ENCODE assay signal across 16 cellular contexts in the genomic region with DNA sequence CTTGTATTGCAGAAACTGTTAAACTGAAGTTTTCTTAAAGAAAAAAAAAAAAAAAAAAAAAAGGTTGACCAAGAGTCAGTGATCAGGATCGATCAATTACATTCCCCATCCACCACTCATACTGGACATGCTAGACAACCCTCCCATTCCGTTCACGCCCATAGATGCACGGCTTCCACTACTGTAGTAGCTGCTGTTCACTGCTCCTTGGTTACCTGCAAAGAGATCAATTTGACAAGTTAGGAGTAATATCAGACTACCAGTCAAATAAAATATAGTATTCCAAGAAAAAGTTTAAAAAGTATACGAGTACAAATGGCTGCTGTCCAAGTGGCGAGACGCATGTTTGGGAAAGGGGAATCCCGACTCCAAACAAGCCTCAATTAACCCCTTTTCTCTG. TPM values are rescaled to one million over a fixed set of nuclear protein-coding genes. Genes with fewer than 3 reads are reported as not detected.
A peak's percentile ranks its signal among the peaks of the same experiment; 100 is the strongest.
DNase-seq lines count a peak whose midpoint lies in the region; ATAC-seq and TF ChIP-seq lines count a peak whose summit lies in the region.
"Had no signal": no experiment of that assay in that cellular context is flagged by ENCODE, and none has a peak within 500 bp of the region (broad histone marks: within the 10 kb centered on the region; RNA-seq: fewer than 3 reads in every experiment).

No MANE protein-coding gene starts in this region.

- H3K4me1 ChIP-seq in spleen = peaks cover 33 to 95% (median 68%) of the 10 kb centered on the region in 6 donors

- H3K27me3 ChIP-seq in spleen (replicated peaks in 1 of 7) = no peaks in the 10 kb centered on the region

- DNase-seq in activated T-cell treated with anti-CD3 and anti-CD28 coated beads, Interleukin-2, amount 50 U/mL, for 72 hours = no peak
- no peak for DNase-seq in activated T-cell treated with anti-CD3 and anti-CD28 coated beads, Interleukin-2, amount 50 U/mL, for 1 hour
- no peak for DNase-seq in endothelial cell (ENCODE audit: low spot score)
- DNase-seq in spleen = peak; percentile 25
- DNase-seq in NCI-H2081 treated with DMSO at 0.1 percent for 48 hours (lab: John Stamatoyannopoulos, UW) = no peak
- no peak for DNase-seq in NCI-H2227 treated with DMSO at 0.1 percent for 48 hours (lab: John Stamatoyannopoulos, UW)
- DNase-seq in SK-N-DZ (ENCODE audit: low spot score) = no peak
- DNase-seq: ACHN; DMS79 treated with DMSO at 0.1 percent for 48 hours; HCEC 1CT; NCI-H187 treated with DMSO at 0.1 percent for 48 hours; NCI-H446 treated with DMSO at 0.1 percent for 48 hours; Right ventricle myocardium superior; stimulated activated naive CD4-positive, alpha-beta T cell treated with Interleukin-2 at 50 U/mL for 16 hours had no signal

- H3K27ac Mint-ChIP-seq in activated T-cell treated with anti-CD3 and anti-CD28 coated beads, Interleukin-2, amount 50 U/mL, for 72 hours = peak overlapping the region; percentile 74
- no peak overlapping the region for H3K27ac Mint-ChIP-seq in endothelial cell (ENCODE audit: unreplicated experiment)

- peak overlapping the region in 1 of 8 donors; percentile 28 for H3K27ac ChIP-seq in spleen

- peaks cover 87% of the 10 kb centered on the region for H3K4me1 Mint-ChIP-seq in activated T-cell treated with anti-CD3 and anti-CD28 coated beads, Interleukin-2, amount 50 U/mL, for 72 hours (ENCODE audit: low read depth)
- peaks cover 42% of the 10 kb centered on the region for H3K4me1 Mint-ChIP-seq in endothelial cell (ENCODE audit: unreplicated experiment)

- intact Hi-C loops in spleen (cut with DNase I; ENCODE audit: low total_unique reads) = loop anchor here (10.0 kb wide), 1 partner anchor 60 kb away; a partner anchor contains a TSS

- TF ChIP-seq POLR2A in spleen (IDR thresholded peaks at IDR 0.05) = no peak

- H3K36me3 Mint-ChIP-seq in activated T-cell treated with anti-CD3 and anti-CD28 coated beads, Interleukin-2, amount 50 U/mL, for 72 hours (ENCODE audit: insufficient read depth in 2 of 2) = peaks cover 24 to 72% of the 10 kb centered on the region in 2 donors
- H3K36me3 Mint-ChIP-seq in endothelial cell (ENCODE audit: low read depth, unreplicated experiment) = peaks cover 75% of the 10 kb centered on the region

- no peak overlapping the region for H3K4me3 Mint-ChIP-seq in activated T-cell treated with anti-CD3 and anti-CD28 coated beads, Interleukin-2, amount 50 U/mL, for 72 hours
- peak overlapping the region; percentile 26 for H3K4me3 Mint-ChIP-seq in endothelial cell (ENCODE audit: unreplicated experiment)

- no peaks in the 10 kb centered on the region for H3K27me3 Mint-ChIP-seq in activated T-cell treated with anti-CD3 and anti-CD28 coated beads, Interleukin-2, amount 50 U/mL, for 72 hours (ENCODE audit: low read depth)
- H3K27me3 Mint-ChIP-seq in endothelial cell (ENCODE audit: unreplicated experiment) = peaks cover 18% of the 10 kb centered on the region

- no peak for ATAC-seq in activated T-cell treated with anti-CD3 and anti-CD28 coated beads, Interleukin-2, amount 50 U/mL, for 72 hours (replicated peaks in 1 of 2)
- ATAC-seq: esophagus mucosa had no signal

- H3K9me3 Mint-ChIP-seq in activated T-cell treated with anti-CD3 and anti-CD28 coated beads, Interleukin-2, amount 50 U/mL, for 72 hours = no peaks in the 10 kb centered on the region
- no peaks in the 10 kb centered on the region for H3K9me3 Mint-ChIP-seq in endothelial cell (ENCODE audit: unreplicated experiment)

- no peak overlapping the region for H3K4me3 ChIP-seq in spleen

- 74 to 83% (median 80%) methylated on average over 8 of the region's 8 CpGs for WGBS in spleen, 5 donors

- H3K9me3 ChIP-seq in spleen = no peaks in the 10 kb centered on the region

- no peak for TF ChIP-seq CTCF in endothelial cell (IDR thresholded peaks at IDR 0.05; ENCODE audit: unreplicated experiment)
- no peak for TF ChIP-seq CTCF in spleen (IDR thresholded peaks at IDR 0.05 in 8 of 11, conservative IDR thresholded peaks at IDR 0.05 in 3 of 11)

- peaks cover 12 to 100% (median 93%) of the 10 kb centered on the region in 6 donors for H3K36me3 ChIP-seq in spleen

TF ChIP-seq in PFSK-1, 5 proteins besides CTCF, POLR2A, EP300 and RAD21:
- TF ChIP-seq POLR2AphosphoS5 (IDR thresholded peaks at IDR 0.05; ENCODE audit: low read depth, low read length) (peak; percentile 24), SIN3A (IDR thresholded peaks at IDR 0.05; ENCODE audit: borderline replicate concordance, insufficient read depth, low read length) (no peak)

RNA-seq across cellular contexts. Expression of a gene that starts 8.7 kb away (rescaled TPM):
- total RNA-seq in activated T-cell treated with anti-CD3 and anti-CD28 coated beads, Interleukin-2, amount 50 U/mL, for 72 hours = 100 to 1,000 TPM; 805 to 958 TPM
- polyA plus RNA-seq in PFSK-1 (2012; ENCODE audit: insufficient read length, low read depth) = 649 TPM
- total RNA-seq in endothelial cell (ENCODE audit: unreplicated experiment) = 852 TPM
- total RNA-seq in spleen = 100 to 1,000 TPM; 653 to 931 (median 803) TPM
- polyA plus RNA-seq in spleen = 100 to 1,000 TPM; 214 to 468 (median 451) TPM
- polyA plus RNA-seq in SK-N-DZ (2014; cell fraction: cytosol; rRNA removed) = 473 and 506 TPM in 2 replicates
- 1,378 and 1,791 TPM in 2 replicates for polyA plus RNA-seq in SK-N-DZ (2014; cell fraction: nucleus; rRNA removed)
